In the genomic region with DNA sequence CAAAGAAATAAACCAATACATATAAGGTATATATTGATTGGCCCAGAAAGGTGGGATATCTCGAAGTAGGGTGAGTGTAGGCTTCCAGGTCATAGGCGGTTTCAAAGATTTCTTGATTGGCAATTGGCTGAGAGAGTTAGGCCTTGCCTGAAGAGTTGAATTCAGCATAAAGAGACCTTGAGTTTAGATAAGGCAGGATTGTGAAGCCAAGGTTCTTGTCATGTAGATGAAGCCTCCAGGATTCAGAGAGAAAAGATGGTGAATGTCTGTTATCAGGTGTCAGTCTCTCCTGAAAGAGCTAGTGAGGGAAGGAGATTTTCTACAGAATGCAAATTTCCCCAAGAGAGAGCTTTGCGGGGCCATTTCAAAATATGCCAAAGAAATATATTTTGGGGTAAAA, we compare ENCODE assay signal across 32 cellular contexts.
"Had no signal": no experiment of that assay in that cellular context is flagged by ENCODE, and none has a peak within 500 bp of the region (broad histone marks: within the 10 kb centered on the region; RNA-seq: fewer than 3 reads in every experiment).

No MANE protein-coding gene starts in this region.

- ATAC-seq: activated CD4-positive, CD25-positive, alpha-beta regulatory T cell treated with anti-CD3 and anti-CD28 coated beads, Interleukin-2, amount 50 U/mL, for 24 hours; activated naive CD4-positive, alpha-beta T cell treated with anti-CD3 and anti-CD28 coated beads, Interleukin-2, amount 50 U/mL, for 72 hours; activated T-cell treated with anti-CD3 and anti-CD28 coated beads, Interleukin-2, amount 50 U/mL, for 4 hours; body of pancreas; PC-3 had no signal

- H3K9me3 ChIP-seq: adrenal gland, body of pancreas, breast epithelium, Peyer's patch, SJSA1, SK-N-SH had no signal

- H3K4me2 ChIP-seq: SK-N-SH had no signal

- H3K9me3 Mint-ChIP-seq: activated CD4-positive, alpha-beta memory T cell treated with anti-CD3 and anti-CD28 coated beads for 36 hours; activated naive CD4-positive, alpha-beta T cell treated with anti-CD3 and anti-CD28 coated beads for 36 hours; activated naive CD4-positive, alpha-beta T cell treated with anti-CD3 and anti-CD28 coated beads, Interleukin-2, amount 50 U/mL, for 72 hours; activated T-cell treated with anti-CD3 and anti-CD28 coated beads, Interleukin-2, amount 50 U/mL, for 4 hours; activated T-helper 1 cell treated with anti-CD3 and anti-CD28 coated beads, Interleukin-12 subunit alpha, Interleukin-12 subunit beta, Interleukin-2, Interleukin-4 antibody, amounts not matched to agents 30 ng/mL and 10 ng/mL and 1 ng/mL, durations not matched to agents 14 hours and 24 hours and 36 hours; T-helper 1 cell treated with Interleukin-12 subunit alpha and Interleukin-12 subunit beta and Interleukin-4 antibody, amounts not matched to agents 30 μg/mL and 1 μg/mL, for 36 hours; T-helper 2 cell treated with Interferon-gamma antibody and Interleukin-4, amounts not matched to agents 5 μg/mL and 100 μg/mL, for 36 hours had no signal

- H3K27ac ChIP-seq: adrenal gland, body of pancreas, breast epithelium, Peyer's patch, SJSA1 had no signal

- H3K27ac Mint-ChIP-seq: activated CD4-positive, alpha-beta memory T cell treated with anti-CD3 and anti-CD28 coated beads for 36 hours; activated naive CD4-positive, alpha-beta T cell treated with anti-CD3 and anti-CD28 coated beads for 36 hours; activated naive CD4-positive, alpha-beta T cell treated with anti-CD3 and anti-CD28 coated beads, Interleukin-2, amount 50 U/mL, for 72 hours; activated T-helper 1 cell treated with anti-CD3 and anti-CD28 coated beads, Interleukin-12 subunit alpha, Interleukin-12 subunit beta, Interleukin-2, Interleukin-4 antibody, amounts not matched to agents 30 ng/mL and 10 ng/mL and 1 ng/mL, durations not matched to agents 14 hours and 24 hours and 36 hours; T-helper 1 cell treated with Interleukin-12 subunit alpha and Interleukin-12 subunit beta and Interleukin-4 antibody, amounts not matched to agents 30 μg/mL and 1 μg/mL, for 36 hours; T-helper 2 cell treated with Interferon-gamma antibody and Interleukin-4, amounts not matched to agents 5 μg/mL and 100 μg/mL, for 36 hours had no signal

- H3K9ac ChIP-seq: SK-N-SH had no signal

- H3K4me3 Mint-ChIP-seq: activated CD4-positive, alpha-beta memory T cell treated with anti-CD3 and anti-CD28 coated beads for 36 hours; activated naive CD4-positive, alpha-beta T cell treated with anti-CD3 and anti-CD28 coated beads for 36 hours; activated T-cell treated with anti-CD3 and anti-CD28 coated beads, Interleukin-2, amount 50 U/mL, for 4 hours; activated T-helper 1 cell treated with anti-CD3 and anti-CD28 coated beads, Interleukin-12 subunit alpha, Interleukin-12 subunit beta, Interleukin-2, Interleukin-4 antibody, amounts not matched to agents 30 ng/mL and 10 ng/mL and 1 ng/mL, durations not matched to agents 14 hours and 24 hours and 36 hours; T-helper 1 cell treated with Interleukin-12 subunit alpha and Interleukin-12 subunit beta and Interleukin-4 antibody, amounts not matched to agents 30 μg/mL and 1 μg/mL, for 36 hours; T-helper 2 cell treated with Interferon-gamma antibody and Interleukin-4, amounts not matched to agents 5 μg/mL and 100 μg/mL, for 36 hours had no signal

- H3K27me3 Mint-ChIP-seq: activated CD4-positive, alpha-beta memory T cell treated with anti-CD3 and anti-CD28 coated beads for 36 hours had no signal

- H3K4me3 ChIP-seq: adrenal gland, body of pancreas, breast epithelium, MG63, Peyer's patch, SJSA1 had no signal

- H3K27me3 ChIP-seq: adrenal gland, body of pancreas, breast epithelium, MG63, Peyer's patch, SJSA1 had no signal

- H3K36me3 Mint-ChIP-seq: activated CD4-positive, alpha-beta memory T cell treated with anti-CD3 and anti-CD28 coated beads for 36 hours; activated naive CD4-positive, alpha-beta T cell treated with anti-CD3 and anti-CD28 coated beads, Interleukin-2, amount 50 U/mL, for 72 hours had no signal

- H3K4me1 ChIP-seq: body of pancreas, breast epithelium, SJSA1 had no signal

- FAIRE-seq: astrocyte, TTC549 had no signal

- H3K36me3 ChIP-seq: adrenal gland, breast epithelium, MG63, Peyer's patch, SJSA1 had no signal

- DNase-seq: activated CD4-positive, alpha-beta memory T cell treated with anti-CD3 and anti-CD28 coated beads for 36 hours; activated CD4-positive, alpha-beta T cell treated with anti-CD3 and anti-CD28 coated beads for 4 hours; activated CD4-positive, alpha-beta T cell treated with anti-CD3 and anti-CD28 coated beads, Interleukin-2, amount 50 U/mL, for 1 hour; activated CD8-positive, alpha-beta memory T cell treated with anti-CD3 and anti-CD28 coated beads, Interleukin-2, amount 50 U/mL, for 4 hours; activated gamma-delta T cell treated with Interleukin-2 at 50 U/mL for 16 hours; activated naive CD4-positive, alpha-beta T cell treated with anti-CD3 and anti-CD28 coated beads for 36 hours; activated T-cell treated with anti-CD3 and anti-CD28 coated beads for 4 hours; activated T-cell treated with anti-CD3 and anti-CD28 coated beads, Interleukin-2, amount 50 U/mL, for 4 hours; adrenal gland; body of pancreas; Kasumi-1; MG63; NCI-H1048; NCI-H1436 treated with DMSO at 0.1 percent for 48 hours; NCI-H1694 treated with DMSO at 0.1 percent for 48 hours; NCI-H2029; NCI-H345; NCI-H524 treated with DMSO at 0.1 percent for 48 hours; PC-3; Peyer's patch; RPMI8226; SHP77 treated with DMSO at 0.1 percent for 48 hours; SK-N-SH had no signal
